ENCODE assay signal across 9 cellular contexts in the genomic region with DNA sequence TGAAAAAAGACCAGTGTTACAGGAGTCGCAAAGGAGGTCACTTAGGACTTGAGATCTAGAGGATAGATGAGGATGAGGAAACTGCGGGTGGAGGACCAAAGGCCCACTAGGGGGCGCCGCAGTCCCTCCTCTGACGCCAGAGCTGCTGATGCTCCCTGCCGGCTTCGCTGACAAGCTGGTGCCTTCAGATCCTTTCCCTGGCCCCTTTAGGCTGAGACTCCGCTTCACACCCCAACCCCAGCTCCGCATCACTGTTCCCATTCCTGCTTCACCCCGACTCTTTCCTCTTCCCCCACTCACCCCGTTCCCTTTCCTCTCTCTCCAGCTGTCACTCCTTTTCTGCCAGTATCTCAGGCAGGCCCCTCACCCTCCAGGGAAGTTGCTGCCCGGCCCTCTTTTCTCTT. TPM values are rescaled to one million over a fixed set of nuclear protein-coding genes. Genes with fewer than 3 reads are reported as not detected.
DNase-seq lines count a peak whose midpoint lies in the region; ATAC-seq and TF ChIP-seq lines count a peak whose summit lies in the region.
"Had no signal": no experiment of that assay in that cellular context is flagged by ENCODE, and none has a peak within 500 bp of the region (broad histone marks: within the 10 kb centered on the region; RNA-seq: fewer than 3 reads in every experiment).

No MANE protein-coding gene starts in this region.

- peak; percentile 40 for ATAC-seq in esophagus mucosa
- ATAC-seq in naive thymus-derived CD8-positive, alpha-beta T cell = peak; percentile 58 to 68
- peak; percentile 76 for ATAC-seq in stimulated activated effector memory CD8-positive, alpha-beta T cell treated with anti-CD3 and anti-CD28 coated beads, Interleukin-12 subunit alpha, Interleukin-12 subunit beta, amount 100 ng/mL, for 72 hours

- H3K9me2 ChIP-seq in Karpas-422 (replicated peaks; ENCODE audit: insufficient read depth, low read length) = no peaks in the 10 kb centered on the region
- H3K9me2 ChIP-seq in PC-9 (ENCODE audit: insufficient read depth) = no peaks in the 10 kb centered on the region

- peaks cover 25% of the 10 kb centered on the region for H3K27me3 Mint-ChIP-seq in activated T-cell treated with anti-CD3 and anti-CD28 coated beads, Interleukin-2, amount 50 U/mL, for 24 hours
- peaks cover 6 to 22% (median 18%) of the 10 kb centered on the region in 5 donors for H3K27me3 Mint-ChIP-seq in naive thymus-derived CD8-positive, alpha-beta T cell

- no peaks in the 10 kb centered on the region for H3F3A ChIP-seq in PC-9 (ENCODE audit: insufficient read depth, low read depth)

- no TSS peak for BruUV-seq in PC-9 (replicated peaks; lab: Mats Ljungman, UMichigan)

- H3K36me3 Mint-ChIP-seq in activated T-cell treated with anti-CD3 and anti-CD28 coated beads, Interleukin-2, amount 50 U/mL, for 24 hours (ENCODE audit: low read depth) = peaks cover 48% of the 10 kb centered on the region
- H3K36me3 Mint-ChIP-seq in naive thymus-derived CD8-positive, alpha-beta T cell = peaks cover 0 to 36% (median 10%) of the 10 kb centered on the region in 3 donors
- H3K36me3 Mint-ChIP-seq in stimulated activated effector memory CD8-positive, alpha-beta T cell treated with anti-CD3 and anti-CD28 coated beads, Interleukin-12 subunit alpha, Interleukin-12 subunit beta, amount 100 ng/mL, for 72 hours = peaks cover 32% of the 10 kb centered on the region

- H3K4me1 ChIP-seq in Karpas-422 (ENCODE audit: low read length) (no peaks in the 10 kb centered on the region), PC-9 (replicated peaks; ENCODE audit: insufficient read depth) (no peaks in the 10 kb centered on the region)

- DNase-seq in DMS153 treated with DMSO at 0.1 percent for 48 hours (lab: John Stamatoyannopoulos, UW; ENCODE audit: unreplicated experiment) = peak; percentile 56
- DNase-seq in Karpas-422 = peak; percentile 94
- DNase-seq in PC-9 = peak in 1 of 2 experiments; percentile 72
- peak; percentile 85 for DNase-seq in activated T-cell treated with anti-CD3 and anti-CD28 coated beads, Interleukin-2, amount 50 U/mL, for 24 hours
- peak; percentile 63 to 86 (median 78) for DNase-seq in naive thymus-derived CD8-positive, alpha-beta T cell
- peak; percentile 68 to 88 for DNase-seq in stimulated activated effector memory CD8-positive, alpha-beta T cell treated with anti-CD3 and anti-CD28 coated beads, Interleukin-12 subunit alpha, Interleukin-12 subunit beta, amount 100 ng/mL, for 72 hours (ENCODE audit: low spot score in 2 of 2)
- no peak for DNase-seq in GOT3 (lab: John Stamatoyannopoulos, UW)

- peak; percentile 83 for TF ChIP-seq CTCF in PC-9 (conservative IDR thresholded peaks at IDR 0.05)

- H2AFZ ChIP-seq in Karpas-422 (ENCODE audit: low read length) = no peak overlapping the region
- H2AFZ ChIP-seq in PC-9 = no peak overlapping the region

- H3K27me3 ChIP-seq in Karpas-422 (ENCODE audit: low read length) = no peaks in the 10 kb centered on the region
- H3K27me3 ChIP-seq in PC-9 (ENCODE audit: insufficient read depth, low read depth) = peaks cover 22% of the 10 kb centered on the region

- POLR2A ChIA-PET in PC-9 (lab: Charles Lee; ENCODE audit: unreplicated experiment) = no interaction called here
- POLR2A ChIA-PET in naive thymus-derived CD8-positive, alpha-beta T cell (lab: Charles Lee) = interaction anchor here (1.0 to 4.1 kb wide), 4 partner anchors 12 to 177 kb away, joined by 3 to 49 read pairs (median 5); partner anchors contain the start of genes DCAF8 and IGSF8

- H3K9me3 Mint-ChIP-seq in activated T-cell treated with anti-CD3 and anti-CD28 coated beads, Interleukin-2, amount 50 U/mL, for 24 hours = no peaks in the 10 kb centered on the region
- H3K9me3 Mint-ChIP-seq in naive thymus-derived CD8-positive, alpha-beta T cell = no peaks in the 10 kb centered on the region
- no peaks in the 10 kb centered on the region for H3K9me3 Mint-ChIP-seq in stimulated activated effector memory CD8-positive, alpha-beta T cell treated with anti-CD3 and anti-CD28 coated beads, Interleukin-12 subunit alpha, Interleukin-12 subunit beta, amount 100 ng/mL, for 72 hours

- no peak overlapping the region for H3K9ac ChIP-seq in Karpas-422 (ENCODE audit: low read length)

- no peaks in the 10 kb centered on the region for H3K79me2 ChIP-seq in Karpas-422 (ENCODE audit: low read length)
- no peaks in the 10 kb centered on the region for H3K79me2 ChIP-seq in PC-9 (ENCODE audit: low read depth)

- H4K20me1 ChIP-seq in Karpas-422 (ENCODE audit: insufficient read depth, low read depth, low read length) = no peaks in the 10 kb centered on the region; the same call in 1 of the 2 replicates
- no peaks in the 10 kb centered on the region for H4K20me1 ChIP-seq in PC-9 (ENCODE audit: insufficient read depth)

- H3K4me3 ChIP-seq in Karpas-422 (ENCODE audit: low read length) (no peak overlapping the region), PC-9 (no peak overlapping the region)
- H3K4me3 ChIP-seq: SK-N-MC had no signal

- no peak overlapping the region for H3K4me3 Mint-ChIP-seq in activated T-cell treated with anti-CD3 and anti-CD28 coated beads, Interleukin-2, amount 50 U/mL, for 24 hours
- peak overlapping the region in 4 of 10 donors; percentile 8 to 46 (median 24) for H3K4me3 Mint-ChIP-seq in naive thymus-derived CD8-positive, alpha-beta T cell
- H3K4me3 Mint-ChIP-seq in stimulated activated effector memory CD8-positive, alpha-beta T cell treated with anti-CD3 and anti-CD28 coated beads, Interleukin-12 subunit alpha, Interleukin-12 subunit beta, amount 100 ng/mL, for 72 hours = no peak overlapping the region

- peaks cover 17% of the 10 kb centered on the region for H3K4me1 Mint-ChIP-seq in activated T-cell treated with anti-CD3 and anti-CD28 coated beads, Interleukin-2, amount 50 U/mL, for 24 hours (ENCODE audit: low read depth)
- peaks cover 16 to 34% (median 20%) of the 10 kb centered on the region in 4 donors for H3K4me1 Mint-ChIP-seq in naive thymus-derived CD8-positive, alpha-beta T cell
- H3K4me1 Mint-ChIP-seq in stimulated activated effector memory CD8-positive, alpha-beta T cell treated with anti-CD3 and anti-CD28 coated beads, Interleukin-12 subunit alpha, Interleukin-12 subunit beta, amount 100 ng/mL, for 72 hours = peaks cover 24% of the 10 kb centered on the region

- H3K27ac Mint-ChIP-seq in activated T-cell treated with anti-CD3 and anti-CD28 coated beads, Interleukin-2, amount 50 U/mL, for 24 hours = no peak overlapping the region
- peak overlapping the region in 9 of 10 donors; percentile 10 to 84 (median 81) for H3K27ac Mint-ChIP-seq in naive thymus-derived CD8-positive, alpha-beta T cell
- peak overlapping the region; percentile 3 for H3K27ac Mint-ChIP-seq in stimulated activated effector memory CD8-positive, alpha-beta T cell treated with anti-CD3 and anti-CD28 coated beads, Interleukin-12 subunit alpha, Interleukin-12 subunit beta, amount 100 ng/mL, for 72 hours

- intact Hi-C loops in PC-9 (cut with micrococcal nuclease; ENCODE audit: unreplicated experiment) = loop anchor here (1.0 to 10.0 kb wide), 2 partner anchors 206 to 519 kb away; no protein-coding TSS in a partner anchor

- H3K27ac ChIP-seq in Karpas-422 (ENCODE audit: low read length) (no peak overlapping the region), PC-9 (no peak overlapping the region)
- H3K27ac ChIP-seq: SK-N-MC had no signal

- H3K36me3 ChIP-seq in Karpas-422 (ENCODE audit: insufficient read depth, low read length) (0 out of 2 replicates have a peak, but pooled peaks cover 3% of the 10 kb centered on the region), PC-9 (ENCODE audit: low read depth) (no peaks in the 10 kb centered on the region)

- H3K9me3 ChIP-seq in Karpas-422 (ENCODE audit: low read length) = no peaks in the 10 kb centered on the region
- H3K9me3 ChIP-seq in PC-9 (ENCODE audit: insufficient read depth, low read depth) = no peaks in the 10 kb centered on the region

- CTCF ChIA-PET in PC-9 (lab: Charles Lee) = interaction anchor here (1.3 kb wide), 3 partner anchors 134 to 206 kb away, joined by 4 to 7 read pairs (median 7); no protein-coding TSS in a partner anchor

- H3K4me2 ChIP-seq in Karpas-422 (ENCODE audit: low read depth, low read length, poor library complexity, severe bottlenecking) = no peak overlapping the region
- no peak overlapping the region for H3K4me2 ChIP-seq in PC-9

RNA-seq across cellular contexts. Expression of gene KCNJ9, which starts 4.3 kb away (rescaled TPM):
- not detected in 2 replicates for total RNA-seq in Karpas-422 (2014; rRNA removed; shearing (Covaris generic); ENCODE audit: low replicate concordance)
- total RNA-seq in PC-9 (2021) = not detected in 2 replicates
- not detected for total RNA-seq in esophagus mucosa
- not detected for total RNA-seq in naive thymus-derived CD8-positive, alpha-beta T cell
- under 1 TPM; 0.03 to 0.20 (median 0.10) TPM for polyA plus RNA-seq in naive thymus-derived CD8-positive, alpha-beta T cell

RNA-seq across cellular contexts. Expression of gene IGSF8, which starts 12.7 kb away (rescaled TPM):
- total RNA-seq in Karpas-422 (2014; rRNA removed; shearing (Covaris generic); ENCODE audit: low replicate concordance) = 15.8 and 33.8 TPM in 2 replicates
- total RNA-seq in PC-9 (2021) (27.4 and 38.0 TPM in 2 replicates), esophagus mucosa (13.7 TPM)
- total RNA-seq in naive thymus-derived CD8-positive, alpha-beta T cell = 10 to 100 TPM; 67.9 to 71.5 TPM
- polyA plus RNA-seq in naive thymus-derived CD8-positive, alpha-beta T cell = 10 to 100 TPM; 40.2 to 74.5 (median 56.9) TPM

RNA-seq across cellular contexts. Expression of gene KCNJ10, which starts 15.7 kb away (rescaled TPM):
- total RNA-seq in Karpas-422 (2014; rRNA removed; shearing (Covaris generic); ENCODE audit: low replicate concordance) = not detected in 2 replicates
- total RNA-seq in PC-9 (2021) (not detected in 2 replicates), esophagus mucosa (not detected)
- not detected for total RNA-seq in naive thymus-derived CD8-positive, alpha-beta T cell
- under 1 TPM in 1 of 3 donors, not detected in 2; 0.29 TPM for polyA plus RNA-seq in naive thymus-derived CD8-positive, alpha-beta T cell

RNA-seq across cellular contexts. Expression of gene ATP1A2, which starts 29.9 kb away (rescaled TPM):
- total RNA-seq in Karpas-422 (2014; rRNA removed; shearing (Covaris generic); ENCODE audit: low replicate concordance) = not detected in 2 replicates
- total RNA-seq in PC-9 (2021) (1.1 TPM in 2 replicates), esophagus mucosa (0.80 TPM)
- total RNA-seq in naive thymus-derived CD8-positive, alpha-beta T cell = not detected
- not detected for polyA plus RNA-seq in naive thymus-derived CD8-positive, alpha-beta T cell

RNA-seq across cellular contexts. Expression of gene PIGM, which starts 53.9 kb away (rescaled TPM):
- total RNA-seq in Karpas-422 (2014; rRNA removed; shearing (Covaris generic); ENCODE audit: low replicate concordance) = 3.2 and 6.3 TPM in 2 replicates
- total RNA-seq in PC-9 (2021) (3.3 and 4.0 TPM in 2 replicates), esophagus mucosa (3.3 TPM)
- total RNA-seq in naive thymus-derived CD8-positive, alpha-beta T cell = 1 to 10 TPM; 9.6 to 9.7 TPM
- polyA plus RNA-seq in naive thymus-derived CD8-positive, alpha-beta T cell = 1 to 10 TPM; 3.3 to 4.0 (median 3.8) TPM
